Comparison of ENCODE assay signal across 19 cellular contexts in genomic region chr17:73553311-73553710, GRCh38.
DNase-seq lines count a peak whose midpoint lies in the region; ATAC-seq and TF ChIP-seq lines count a peak whose summit lies in the region.
"Had no signal": no experiment of that assay in that cellular context is flagged by ENCODE, and none has a peak within 500 bp of the region (broad histone marks: within the 10 kb centered on the region; RNA-seq: fewer than 3 reads in every experiment).

No MANE protein-coding gene starts in this region.

- H3K4me1 ChIP-seq in right atrium auricular region, result peaks cover 0 to 8% of the 10 kb centered on the region in 2 donors
- H3K4me1 ChIP-seq: HAP-1, Peyer's patch had no signal

- TF ChIP-seq CTCF in right atrium auricular region (IDR thresholded peaks at IDR 0.05), result no peak

- H3K27me3 ChIP-seq in right atrium auricular region, result no peaks in the 10 kb centered on the region
- H3K27me3 ChIP-seq: Peyer's patch, SJCRH30 had no signal

- H3K4me3 ChIP-seq in right atrium auricular region, result no peak overlapping the region
- H3K4me3 ChIP-seq: GM23338, HAP-1, Peyer's patch, SJCRH30 had no signal

- DNase-seq in Right ventricle myocardium inferior (ENCODE audit: missing footprints) (peak; percentile 42), right atrium auricular region (ENCODE audit: low spot score) (no peak), SW480 (ENCODE audit: low spot score) (peak; percentile 18), kidney tubule cell (ENCODE audit: low spot score) (peak; percentile 66), NK-92 (lab: John Stamatoyannopoulos, UW; ENCODE audit: unreplicated experiment) (no peak), HT-29 (ENCODE audit: low spot score) (no peak)
- no peak for DNase-seq in central memory CD4-positive, alpha-beta T cell
- DNase-seq: Calu3, NCI-H1092, NCI-H1417 treated with DMSO at 0.1 percent for 48 hours, NCI-H1694 treated with DMSO at 0.1 percent for 48 hours, NCI-H2081, NCI-H2227 treated with DMSO at 0.1 percent for 48 hours, NCI-H69, Peyer's patch, SJCRH30 had no signal

- no peak for ATAC-seq in Right ventricle myocardium inferior
- ATAC-seq: GM23338 had no signal

- no peak overlapping the region for H3K27ac ChIP-seq in right atrium auricular region
- H3K27ac ChIP-seq: KMS-11, Peyer's patch, SJCRH30 had no signal

- intact Hi-C loops in Right ventricle myocardium inferior (cut with DNase I), result no loop called here

- no peaks in the 10 kb centered on the region for H3K36me3 ChIP-seq in right atrium auricular region
- H3K36me3 ChIP-seq: HAP-1, Peyer's patch, SJCRH30 had no signal

- H3K9me3 ChIP-seq in right atrium auricular region, result no peaks in the 10 kb centered on the region
- H3K9me3 ChIP-seq: HAP-1, Peyer's patch, SJCRH30 had no signal

Comparison
In these comparisons a context has a peak if more than half of its experiments do, and no peak if none do; other contexts are left out.
1. DNase-seq: peak in Right ventricle myocardium inferior (single experiment), SW480 (single experiment) and kidney tubule cell (single experiment); none in right atrium auricular region (single experiment), NK-92 (single experiment), central memory CD4-positive, alpha-beta T cell (single experiment) and HT-29 (single experiment).